In the genomic region with DNA sequence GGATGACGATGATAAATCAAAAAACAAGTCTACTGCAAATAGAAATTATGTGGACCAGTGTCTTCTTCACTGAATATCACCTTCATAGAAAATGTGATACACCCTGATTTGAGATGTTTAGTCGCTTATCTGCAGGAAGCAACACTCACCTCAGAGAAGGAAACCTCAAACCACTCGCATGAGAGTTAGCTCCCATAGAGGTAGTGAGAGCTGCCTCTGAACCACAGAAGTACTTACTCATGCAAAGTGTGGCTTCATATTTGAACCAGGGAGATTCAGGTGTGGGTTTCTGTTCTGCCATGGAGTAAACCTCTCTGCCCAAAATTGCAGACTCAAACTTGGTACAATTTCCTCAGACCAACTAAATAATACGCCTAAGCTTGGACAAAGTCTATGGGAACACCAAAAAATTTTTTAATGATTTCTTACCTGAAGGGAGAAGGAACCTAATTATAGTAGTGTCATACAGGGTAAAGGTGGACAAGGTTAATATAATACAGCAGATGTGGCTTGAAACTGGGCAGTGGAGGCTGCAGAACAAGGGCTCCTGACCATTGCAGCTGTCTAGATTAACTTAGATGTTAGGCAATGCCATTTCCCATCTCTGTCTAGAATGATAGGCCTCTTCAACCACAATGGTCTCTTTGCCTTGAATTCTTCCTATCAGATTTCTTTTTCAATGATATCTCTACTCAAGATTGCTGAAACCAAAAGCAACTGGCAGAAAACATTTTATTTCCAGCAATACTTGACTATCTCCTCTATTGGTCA, we compare ENCODE assay signal across 8 cellular contexts. TPM values are rescaled to one million over a fixed set of nuclear protein-coding genes. Genes with fewer than 3 reads are reported as not detected.
DNase-seq lines count a peak whose midpoint lies in the region; ATAC-seq, FAIRE-seq and TF ChIP-seq lines count a peak whose summit lies in the region.

No MANE protein-coding gene starts in this region.

- H3K79me2 ChIP-seq in Karpas-422 (ENCODE audit: low read length) = no peaks in the 10 kb centered on the region

- no peaks in the 10 kb centered on the region for H4K20me1 ChIP-seq in Karpas-422 (ENCODE audit: insufficient read depth, low read depth, low read length)

- peaks cover 6% of the 10 kb centered on the region for H3K4me1 Mint-ChIP-seq in WTC11

- H3K36me3 ChIP-seq in Karpas-422 (ENCODE audit: insufficient read depth, low read length) (no peaks in the 10 kb centered on the region), small intestine (ENCODE audit: control insufficient read depth in 2 of 2, insufficient read depth in 2 of 2, low read length in 2 of 2) (no peaks in the 10 kb centered on the region)

- H3K27me3 Mint-ChIP-seq in WTC11 (ENCODE audit: low read depth) = no peaks in the 10 kb centered on the region

- H3K27ac ChIP-seq in Karpas-422 (ENCODE audit: low read length) = peak overlapping the region; percentile 89
- H3K27ac ChIP-seq in small intestine (ENCODE audit: low read depth in 1 of 2, low read length in 1 of 2) = no peak overlapping the region

- ATAC-seq in GM21526 (IDR thresholded peaks at IDR 0.05; ENCODE audit: low FRiP score, unreplicated experiment) (peak; percentile 96), WTC11 (no peak)

- H3K9me3 Mint-ChIP-seq in WTC11 = 0 out of 2 replicates have a peak, but pooled peaks cover 4% of the 10 kb centered on the region

- 62 to 83% (median 68%) methylated on average over 4 of the region's 4 CpGs for WGBS in small intestine, 3 donors

- TF ChIP-seq CTCF in WTC11 (IDR thresholded peaks at IDR 0.05) = no peak

- POLR2A ChIA-PET in WTC11 (lab: Charles Lee) = no interaction called here

- no peaks in the 10 kb centered on the region for H3K9me3 ChIP-seq in Karpas-422 (ENCODE audit: low read length)
- no peaks in the 10 kb centered on the region for H3K9me3 ChIP-seq in small intestine (ENCODE audit: control insufficient read depth, low read depth)

- H3K9ac ChIP-seq in Karpas-422 (ENCODE audit: low read length) = peak overlapping the region; percentile 51

- H3K27me3 ChIP-seq in Karpas-422 (ENCODE audit: low read length) (no peaks in the 10 kb centered on the region), small intestine (ENCODE audit: control insufficient read depth in 2 of 2, insufficient read depth in 2 of 2, low read length in 2 of 2) (no peaks in the 10 kb centered on the region)

- H3K4me3 Mint-ChIP-seq in WTC11 = no peak overlapping the region

- peak overlapping the region; percentile 63 for H3K4me2 ChIP-seq in Karpas-422 (ENCODE audit: low read depth, low read length, poor library complexity, severe bottlenecking)

- H3K36me3 Mint-ChIP-seq in WTC11 = no peaks in the 10 kb centered on the region

- peak overlapping the region; percentile 42 for H2AFZ ChIP-seq in Karpas-422 (ENCODE audit: low read length)

- peak overlapping the region; percentile 44 for H3K4me3 ChIP-seq in Karpas-422 (ENCODE audit: low read length)
- H3K4me3 ChIP-seq in small intestine (ENCODE audit: low read depth in 1 of 2, low read length in 2 of 2) = no peak overlapping the region

- FAIRE-seq in small intestine (lab: Jason Lieb, UNC) = no peak

- H3K27ac Mint-ChIP-seq in WTC11 = no peak overlapping the region

- H3K4me1 ChIP-seq in Karpas-422 (ENCODE audit: low read length) (peaks cover 37% of the 10 kb centered on the region), small intestine (ENCODE audit: control insufficient read depth in 2 of 2, insufficient read depth in 1 of 2, low read depth in 1 of 2, low read length in 1 of 2) (no peaks in the 10 kb centered on the region)

- CTCF ChIA-PET in WTC11 (lab: Charles Lee) = interaction anchor here (0.7 kb wide), 1 partner anchor 435 kb away, joined by 3 read pairs; no protein-coding TSS in a partner anchor

- DNase-seq in Daoy (ENCODE audit: low read depth) (peak; percentile 43), Karpas-422 (peak; percentile 90), small intestine (peak; percentile 65), WTC11 (ENCODE audit: low spot score) (no peak), NCI-H1436 (lab: John Stamatoyannopoulos, UW) (no peak), HuH-7 (ENCODE audit: low spot score) (no peak)
- peak; percentile 65 for DNase-seq in activated CD8-positive, alpha-beta memory T cell treated with anti-CD3 and anti-CD28 coated beads, Interleukin-2, amount 50 U/mL, for 48 hours

- H3K9me2 ChIP-seq in Karpas-422 (replicated peaks; ENCODE audit: insufficient read depth, low read length) = no peaks in the 10 kb centered on the region

TF ChIP-seq in WTC11, 78 proteins besides CTCF, POLR2A, EP300 and RAD21:
- TF ChIP-seq GRHL2 (CRISPR knock-in tag; IDR thresholded peaks at IDR 0.05; ENCODE audit: insufficient replicate concordance, severe bottlenecking) (no peak), GTF2I (CRISPR knock-in tag; conservative IDR thresholded peaks at IDR 0.05) (no peak)

RNA-seq across cellular contexts. Expression of gene RCBTB2, which starts 29.6 kb away (rescaled TPM):
- total RNA-seq in Daoy (2014; rRNA removed; shearing (Covaris generic)) = 2.9 and 4.0 TPM in 2 replicates
- total RNA-seq in Karpas-422 (2014; rRNA removed; shearing (Covaris generic); ENCODE audit: low replicate concordance) = 20.2 and 25.6 TPM in 2 replicates
- polyA plus RNA-seq in small intestine = 1 to 10 TPM; 3.1 to 7.6 (median 4.8) TPM
- 6.6 to 9.4 TPM (median 9.1 TPM) in 3 replicates for total RNA-seq in WTC11 (2021)

Comparison
In these comparisons a context has a peak if more than half of its experiments do, and no peak if none do; other contexts are left out.
1. DNase-seq: peak in Daoy (single experiment), Karpas-422 (single experiment), activated CD8-positive, alpha-beta memory T cell treated with anti-CD3 and anti-CD28 coated beads, Interleukin-2, amount 50 U/mL, for 48 hours (single experiment) and small intestine (single experiment); none in WTC11 (single experiment), NCI-H1436 (single experiment) and HuH-7 (single experiment).